Comparison of ENCODE assay signal across 39 cellular contexts in the genomic region with DNA sequence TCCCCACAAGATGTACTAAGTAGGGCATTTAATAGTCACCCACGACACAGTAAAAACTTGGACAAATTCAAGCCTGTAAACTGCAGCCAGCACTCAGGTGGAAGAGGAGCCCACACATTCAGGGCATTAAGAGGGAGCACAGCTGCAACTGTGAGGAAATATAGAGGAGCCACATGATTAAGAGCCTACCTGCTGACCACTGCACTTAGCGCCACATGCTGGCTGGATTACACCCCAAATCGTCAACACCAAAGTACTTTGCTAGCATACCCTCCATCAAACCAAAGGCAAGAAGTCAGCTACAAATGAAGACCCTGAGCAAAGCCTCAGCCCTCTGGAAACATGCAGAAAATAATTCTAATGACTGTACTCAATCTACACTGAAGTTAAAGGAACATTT.
"Had no signal": no experiment of that assay in that cellular context is flagged by ENCODE, and none has a peak within 500 bp of the region (broad histone marks: within the 10 kb centered on the region; RNA-seq: fewer than 3 reads in every experiment).

No MANE protein-coding gene starts in this region.

- H3K9me3 Mint-ChIP-seq: activated naive CD4-positive, alpha-beta T cell treated with anti-CD3 and anti-CD28 coated beads, Interleukin-2, amount 50 U/mL, for 24 hours; activated T-cell treated with anti-CD3 and anti-CD28 coated beads, Interleukin-2, amount 50 U/mL, for 24 hours had no signal

- DNase-seq: activated CD4-positive, alpha-beta memory T cell treated with anti-CD3 and anti-CD28 coated beads, Interleukin-2, amount 10 ng/mL, durations not matched to agents 7 days and 5 days; activated CD4-positive, alpha-beta T cell treated with anti-CD3 and anti-CD28 coated beads for 1 hour; activated CD4-positive, alpha-beta T cell treated with anti-CD3 and anti-CD28 coated beads for 36 hours; activated CD4-positive, alpha-beta T cell treated with anti-CD3 and anti-CD28 coated beads for 48 hours; activated CD4-positive, alpha-beta T cell treated with anti-CD3 and anti-CD28 coated beads, Interleukin-2, amount 10 ng/mL, durations not matched to agents 7 days and 5 days; activated CD4-positive, alpha-beta T cell treated with anti-CD3 and anti-CD28 coated beads, Interleukin-2, amount 50 U/mL, for 48 hours; activated CD4-positive, CD25-positive, alpha-beta regulatory T cell; activated CD8-positive, alpha-beta memory T cell treated with anti-CD3 and anti-CD28 coated beads for 24 hours; activated CD8-positive, alpha-beta memory T cell treated with anti-CD3 and anti-CD28 coated beads, Interleukin-2, amount 10 ng/mL, durations not matched to agents 7 days and 5 days; activated CD8-positive, alpha-beta memory T cell treated with anti-CD3 and anti-CD28 coated beads, Interleukin-2, amount 50 U/mL, for 48 hours; activated CD8-positive, alpha-beta T cell treated with anti-CD3 and anti-CD28 coated beads, Interleukin-2, amount 10 ng/mL, durations not matched to agents 7 days and 5 days; activated effector memory CD4-positive, alpha-beta T cell treated with Interleukin-2 at 50 U/mL for 16 hours; activated gamma-delta T cell; activated naive CD4-positive, alpha-beta T cell treated with anti-CD3 and anti-CD28 coated beads, Interleukin-2, amount 10 ng/mL, durations not matched to agents 7 days and 5 days; activated naive CD4-positive, alpha-beta T cell treated with Interleukin-2 at 50 U/mL for 16 hours; activated naive CD8-positive, alpha-beta T cell treated with anti-CD3 and anti-CD28 coated beads, Interleukin-2, amount 10 ng/mL, durations not matched to agents 7 days and 5 days; activated naive CD8-positive, alpha-beta T cell treated with anti-CD3 and anti-CD28 coated beads, Interleukin-2, amount 50 U/mL, for 24 hours; activated T-cell treated with anti-CD3 and anti-CD28 coated beads, Interleukin-2, amount 50 U/mL, for 24 hours; activated T-cell treated with anti-CD3 and anti-CD28 coated beads, Interleukin-2, amount 50 U/mL, for 48 hours; amygdala; anterior cingulate cortex; caudate nucleus; cerebellar nuclear complex; T-helper 1 cell; T-helper 2 cell; T-helper 9 cell had no signal

- H3K27me3 ChIP-seq: ascending aorta, cardiac muscle cell had no signal

- H3K4me3 ChIP-seq: ascending aorta, cardiac muscle cell had no signal

- H3K27me3 Mint-ChIP-seq: activated CD4-positive, alpha-beta memory T cell treated with anti-CD3 and anti-CD28 coated beads, Interleukin-2, amount 10 ng/mL, durations not matched to agents 7 days and 5 days; activated CD4-positive, alpha-beta T cell treated with anti-CD3 and anti-CD28 coated beads, Interleukin-2, amount 10 ng/mL, durations not matched to agents 7 days and 5 days; activated CD8-positive, alpha-beta memory T cell treated with anti-CD3 and anti-CD28 coated beads, Interleukin-2, amount 10 ng/mL, durations not matched to agents 7 days and 5 days; activated naive CD4-positive, alpha-beta T cell treated with anti-CD3 and anti-CD28 coated beads, Interleukin-2, amount 10 ng/mL, durations not matched to agents 7 days and 5 days; activated naive CD4-positive, alpha-beta T cell treated with anti-CD3 and anti-CD28 coated beads, Interleukin-2, amount 50 U/mL, for 24 hours; activated naive CD8-positive, alpha-beta T cell; activated naive CD8-positive, alpha-beta T cell treated with anti-CD3 and anti-CD28 coated beads, Interleukin-2, amount 10 ng/mL, durations not matched to agents 7 days and 5 days; activated naive CD8-positive, alpha-beta T cell treated with anti-CD3 and anti-CD28 coated beads, Interleukin-2, amount 50 U/mL, for 24 hours; activated T-cell treated with anti-CD3 and anti-CD28 coated beads, Interleukin-2, amount 50 U/mL, for 24 hours; brain; central memory CD8-positive, alpha-beta T cell had no signal

- H3K36me3 ChIP-seq: cardiac muscle cell had no signal

- H3K9me3 ChIP-seq: ascending aorta had no signal

- H3K36me3 Mint-ChIP-seq: activated CD8-positive, alpha-beta memory T cell treated with anti-CD3 and anti-CD28 coated beads, Interleukin-2, amount 10 ng/mL, durations not matched to agents 7 days and 5 days; activated naive CD4-positive, alpha-beta T cell treated with anti-CD3 and anti-CD28 coated beads, Interleukin-2, amount 10 ng/mL, durations not matched to agents 7 days and 5 days; activated naive CD4-positive, alpha-beta T cell treated with anti-CD3 and anti-CD28 coated beads, Interleukin-2, amount 50 U/mL, for 24 hours; activated naive CD8-positive, alpha-beta T cell; activated naive CD8-positive, alpha-beta T cell treated with anti-CD3 and anti-CD28 coated beads, Interleukin-2, amount 10 ng/mL, durations not matched to agents 7 days and 5 days; brain had no signal

- H3K4me3 Mint-ChIP-seq: activated CD4-positive, alpha-beta memory T cell treated with anti-CD3 and anti-CD28 coated beads, Interleukin-2, amount 10 ng/mL, durations not matched to agents 7 days and 5 days; activated CD4-positive, alpha-beta T cell treated with anti-CD3 and anti-CD28 coated beads for 36 hours; activated CD4-positive, alpha-beta T cell treated with anti-CD3 and anti-CD28 coated beads, Interleukin-2, amount 10 ng/mL, durations not matched to agents 7 days and 5 days; activated CD8-positive, alpha-beta memory T cell treated with anti-CD3 and anti-CD28 coated beads, Interleukin-2, amount 10 ng/mL, durations not matched to agents 7 days and 5 days; activated CD8-positive, alpha-beta T cell treated with anti-CD3 and anti-CD28 coated beads, Interleukin-2, amount 10 ng/mL, durations not matched to agents 7 days and 5 days; activated naive CD4-positive, alpha-beta T cell treated with anti-CD3 and anti-CD28 coated beads, Interleukin-2, amount 10 ng/mL, durations not matched to agents 7 days and 5 days; activated naive CD4-positive, alpha-beta T cell treated with anti-CD3 and anti-CD28 coated beads, Interleukin-2, amount 50 U/mL, for 24 hours; activated naive CD8-positive, alpha-beta T cell; activated naive CD8-positive, alpha-beta T cell treated with anti-CD3 and anti-CD28 coated beads, Interleukin-2, amount 10 ng/mL, durations not matched to agents 7 days and 5 days; activated naive CD8-positive, alpha-beta T cell treated with anti-CD3 and anti-CD28 coated beads, Interleukin-2, amount 50 U/mL, for 24 hours; activated T-cell treated with anti-CD3 and anti-CD28 coated beads, Interleukin-2, amount 50 U/mL, for 24 hours; brain; central memory CD8-positive, alpha-beta T cell; T-helper 1 cell treated with Interleukin-12 subunit alpha and Interleukin-12 subunit beta and Interleukin-4 antibody, amounts not matched to agents 30 μg/mL and 1 μg/mL, for 36 hours; T-helper 2 cell treated with Interferon-gamma antibody and Interleukin-4, amounts not matched to agents 5 μg/mL and 100 μg/mL, for 36 hours had no signal

- H3K4me1 ChIP-seq: ascending aorta had no signal

- FAIRE-seq: bronchial epithelial cell, TTC549 had no signal

- H3K4me1 Mint-ChIP-seq: activated CD4-positive, alpha-beta memory T cell treated with anti-CD3 and anti-CD28 coated beads, Interleukin-2, amount 10 ng/mL, durations not matched to agents 7 days and 5 days; activated CD4-positive, alpha-beta T cell treated with anti-CD3 and anti-CD28 coated beads for 36 hours; activated CD4-positive, alpha-beta T cell treated with anti-CD3 and anti-CD28 coated beads, Interleukin-2, amount 10 ng/mL, durations not matched to agents 7 days and 5 days; activated CD8-positive, alpha-beta memory T cell treated with anti-CD3 and anti-CD28 coated beads, Interleukin-2, amount 10 ng/mL, durations not matched to agents 7 days and 5 days; activated naive CD4-positive, alpha-beta T cell treated with anti-CD3 and anti-CD28 coated beads, Interleukin-2, amount 10 ng/mL, durations not matched to agents 7 days and 5 days; activated naive CD4-positive, alpha-beta T cell treated with anti-CD3 and anti-CD28 coated beads, Interleukin-2, amount 50 U/mL, for 24 hours had no signal

- H3K27ac Mint-ChIP-seq: activated CD4-positive, alpha-beta memory T cell treated with anti-CD3 and anti-CD28 coated beads, Interleukin-2, amount 10 ng/mL, durations not matched to agents 7 days and 5 days; activated CD4-positive, alpha-beta T cell treated with anti-CD3 and anti-CD28 coated beads for 36 hours; activated CD4-positive, alpha-beta T cell treated with anti-CD3 and anti-CD28 coated beads, Interleukin-2, amount 10 ng/mL, durations not matched to agents 7 days and 5 days; activated CD8-positive, alpha-beta memory T cell treated with anti-CD3 and anti-CD28 coated beads, Interleukin-2, amount 10 ng/mL, durations not matched to agents 7 days and 5 days; activated CD8-positive, alpha-beta T cell treated with anti-CD3 and anti-CD28 coated beads, Interleukin-2, amount 10 ng/mL, durations not matched to agents 7 days and 5 days; activated naive CD4-positive, alpha-beta T cell treated with anti-CD3 and anti-CD28 coated beads, Interleukin-2, amount 10 ng/mL, durations not matched to agents 7 days and 5 days; activated naive CD4-positive, alpha-beta T cell treated with anti-CD3 and anti-CD28 coated beads, Interleukin-2, amount 50 U/mL, for 24 hours; activated naive CD8-positive, alpha-beta T cell; activated naive CD8-positive, alpha-beta T cell treated with anti-CD3 and anti-CD28 coated beads, Interleukin-2, amount 10 ng/mL, durations not matched to agents 7 days and 5 days; activated naive CD8-positive, alpha-beta T cell treated with anti-CD3 and anti-CD28 coated beads, Interleukin-2, amount 50 U/mL, for 24 hours; activated T-cell treated with anti-CD3 and anti-CD28 coated beads, Interleukin-2, amount 50 U/mL, for 24 hours; activated T-helper 2 cell treated with anti-CD3 and anti-CD28 coated beads, Interferon-gamma antibody, Interleukin-2, Interleukin-4, amounts not matched to agents 10 μg/mL and 5 μg/mL and 100 μg/mL, durations not matched to agents 14 hours and 24 hours and 36 hours; brain; T-helper 1 cell treated with Interleukin-12 subunit alpha and Interleukin-12 subunit beta and Interleukin-4 antibody, amounts not matched to agents 30 μg/mL and 1 μg/mL, for 36 hours; T-helper 2 cell treated with Interferon-gamma antibody and Interleukin-4, amounts not matched to agents 5 μg/mL and 100 μg/mL, for 36 hours had no signal

- ATAC-seq: activated CD4-positive, alpha-beta T cell treated with anti-CD3 and anti-CD28 coated beads for 36 hours; activated CD4-positive, CD25-positive, alpha-beta regulatory T cell treated with anti-CD3 and anti-CD28 coated beads, Interleukin-2, amount 50 U/mL, for 24 hours; activated CD8-positive, alpha-beta memory T cell treated with anti-CD3 and anti-CD28 coated beads, Interleukin-2, amount 10 ng/mL, durations not matched to agents 7 days and 5 days; activated CD8-positive, alpha-beta T cell treated with anti-CD3 and anti-CD28 coated beads, Interleukin-2, amount 10 ng/mL, durations not matched to agents 7 days and 5 days; activated naive CD8-positive, alpha-beta T cell treated with anti-CD3 and anti-CD28 coated beads, Interleukin-2, amount 50 U/mL, for 24 hours had no signal

- H3K27ac ChIP-seq: ascending aorta, cardiac muscle cell, VCaP had no signal
